1 cellular context compared by ENCODE assay signal in genomic region chr10:63464402-63465292, GRCh38.
TF ChIP-seq lines count a peak whose summit lies in the region.

No MANE protein-coding gene starts in this region.

TF ChIP-seq in A549, 52 proteins besides CTCF, POLR2A, EP300 and RAD21 (continued from another document):
- no peak for TF ChIP-seq ZC3H11A (IDR thresholded peaks at IDR 0.05)
- no peak for TF ChIP-seq JUNB (IDR thresholded peaks at IDR 0.05)
